8 cellular contexts compared by ENCODE assay signal in the genomic region with DNA sequence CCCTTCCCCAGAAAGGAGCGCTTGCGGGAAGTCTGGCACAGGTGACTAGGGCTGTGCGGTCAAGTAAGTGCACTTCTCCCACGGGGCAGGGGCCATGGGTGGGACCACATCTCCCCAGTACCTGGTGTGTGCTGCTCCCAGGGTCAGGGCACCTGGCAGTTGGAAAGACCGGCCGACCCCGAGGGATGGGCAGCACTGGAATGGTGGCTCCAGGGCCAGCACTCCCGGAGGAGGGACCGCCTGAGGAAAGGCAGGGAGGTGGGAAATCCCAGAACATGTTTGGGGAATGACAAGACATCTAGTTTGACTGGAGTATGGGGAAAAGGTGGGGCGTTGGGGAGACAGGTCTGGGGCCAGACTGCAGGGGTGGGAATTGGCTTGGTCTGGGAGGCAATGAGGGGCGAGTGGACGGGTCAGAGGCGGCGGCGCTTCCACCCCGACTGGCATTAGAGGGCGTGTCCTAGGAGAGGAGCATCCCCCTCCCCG. TPM values are rescaled to one million over a fixed set of nuclear protein-coding genes. Genes with fewer than 3 reads are reported as not detected.
DNase-seq lines count a peak whose midpoint lies in the region; ATAC-seq and TF ChIP-seq lines count a peak whose summit lies in the region.

No MANE protein-coding gene starts in this region.

- H3F3A ChIP-seq in PC-3 (ENCODE audit: low read length, unreplicated experiment), result no peaks in the 10 kb centered on the region

- CTCF ChIA-PET in CD8-positive, alpha-beta memory T cell (lab: Charles Lee), result interaction anchor here (0.9 to 6.2 kb wide), 7 partner anchors 9 to 43 kb away, joined by 3 to 65 read pairs (median 8); a partner anchor contains a TSS
- CTCF ChIA-PET in PC-3 (lab: Charles Lee), result no interaction called here

- H3K9me3 Mint-ChIP-seq in CD8-positive, alpha-beta memory T cell, result peaks cover 0 to 1% (median 0%) of the 10 kb centered on the region in 5 donors

- POLR2A ChIA-PET in CD8-positive, alpha-beta memory T cell (lab: Charles Lee), result interaction anchor here (0.9 to 2.4 kb wide), 4 partner anchors 11 to 55 kb away, joined by 3 to 12 read pairs (median 9); a partner anchor contains a TSS
- POLR2A ChIA-PET in PC-3 (lab: Charles Lee; ENCODE audit: unreplicated experiment), result no interaction called here

- peak overlapping the region; percentile 3; the same call in 1 of the 2 replicates for H3K9ac ChIP-seq in PC-3 (ENCODE audit: low read length)

- H3K27ac Mint-ChIP-seq in CD8-positive, alpha-beta memory T cell, result peak overlapping the region; percentile 61 to 94 (median 84)

- no TSS peak for BruUV-seq in PC-3 (replicated peaks; lab: Mats Ljungman, UMichigan)

- no peak for TF ChIP-seq EP300 in ovary (IDR thresholded peaks at IDR 0.05)

- TF ChIP-seq POLR2A in esophagus squamous epithelium (IDR thresholded peaks at IDR 0.05), result no peak
- no peak for TF ChIP-seq POLR2A in ovary (IDR thresholded peaks at IDR 0.05)

- peak overlapping the region; percentile 86 for H3K4me3 ChIP-seq in CD8-positive, alpha-beta memory T cell (ENCODE audit: low read length)
- H3K4me3 ChIP-seq in PC-3 (ENCODE audit: low read length) (peak overlapping the region; percentile 76), esophagus squamous epithelium (peak overlapping the region; percentile 57 to 87 (median 68)), ovary (peak overlapping the region; percentile 60)

- H3K27me3 Mint-ChIP-seq in CD8-positive, alpha-beta memory T cell, result no peaks in the 10 kb centered on the region

- peak overlapping the region; percentile 95 for H3K4me2 ChIP-seq in PC-3 (ENCODE audit: low read length)

- H4K20me1 ChIP-seq in PC-3 (ENCODE audit: low read length), result no peaks in the 10 kb centered on the region

- H2AFZ ChIP-seq in PC-3 (ENCODE audit: low read length), result peak overlapping the region; percentile 86

- H3K4me1 Mint-ChIP-seq in CD8-positive, alpha-beta memory T cell, result peaks cover 42 to 48% (median 46%) of the 10 kb centered on the region in 3 donors

- H3K9me3 ChIP-seq in CD8-positive, alpha-beta memory T cell (ENCODE audit: low read length), result no peaks in the 10 kb centered on the region
- no peaks in the 10 kb centered on the region for H3K9me3 ChIP-seq in PC-3 (ENCODE audit: low read length)
- H3K9me3 ChIP-seq in esophagus squamous epithelium, result no peaks in the 10 kb centered on the region
- H3K9me3 ChIP-seq in ovary, result no peaks in the 10 kb centered on the region

- H3K36me3 Mint-ChIP-seq in CD8-positive, alpha-beta memory T cell, result peaks cover 0 to 7% (median 0%) of the 10 kb centered on the region in 3 donors

- H3K4me1 ChIP-seq in CD8-positive, alpha-beta memory T cell (ENCODE audit: insufficient read depth, low read length), result peaks cover 46% of the 10 kb centered on the region
- H3K4me1 ChIP-seq in PC-3 (ENCODE audit: insufficient read depth, low read length) (peaks cover 29% of the 10 kb centered on the region), esophagus squamous epithelium (peaks cover 24 to 70% (median 33%) of the 10 kb centered on the region in 3 donors), ovary (ENCODE audit: insufficient read depth) (peaks cover 8% of the 10 kb centered on the region)

- H3K27ac ChIP-seq in CD8-positive, alpha-beta memory T cell (ENCODE audit: low read depth, low read length), result peak overlapping the region; percentile 69
- H3K27ac ChIP-seq in PC-3 (ENCODE audit: low read length) (no peak overlapping the region), esophagus squamous epithelium (peak overlapping the region; percentile 68 to 90 (median 79)), ovary (peak overlapping the region in 1 of 2 donors; percentile 15)

- WGBS in esophagus squamous epithelium, 2 donors, result 1 to 12% methylated on average over 13 to 14 of the region's 18 CpGs
- WGBS in ovary, 3 donors, result 8 to 16% (median 14%) methylated on average over 18 of the region's 18 CpGs

- H3K79me2 ChIP-seq in PC-3 (ENCODE audit: low read length), result no peaks in the 10 kb centered on the region

- TF ChIP-seq CTCF in PC-3 (conservative IDR thresholded peaks at IDR 0.05; ENCODE audit: low read depth, low read length) (no peak), esophagus squamous epithelium (IDR thresholded peaks at IDR 0.05) (no peak), ovary (IDR thresholded peaks at IDR 0.05) (no peak)

- ATAC-seq in PC-3 (peak; percentile 41), HG03457 (IDR thresholded peaks at IDR 0.05; ENCODE audit: unreplicated experiment) (no peak)

- no peaks in the 10 kb centered on the region for H3K27me3 ChIP-seq in CD8-positive, alpha-beta memory T cell (ENCODE audit: insufficient read depth, low read length, poor library complexity, severe bottlenecking)
- H3K27me3 ChIP-seq in PC-3 (ENCODE audit: low read length) (no peaks in the 10 kb centered on the region), esophagus squamous epithelium (peaks cover 0 to 30% (median 0%) of the 10 kb centered on the region in 4 donors), ovary (no peaks in the 10 kb centered on the region)

- no peak for DNase-seq in CD8-positive, alpha-beta memory T cell
- DNase-seq in PC-3, result no peak
- DNase-seq in esophagus squamous epithelium (lab: John Stamatoyannopoulos, UW), result no peak
- DNase-seq in ovary, result peak in 2 of 5 donors; percentile 49
- no peak for DNase-seq in HuH-7 (ENCODE audit: low spot score)
- DNase-seq in activated CD4-positive, alpha-beta T cell treated with anti-CD3 and anti-CD28 coated beads, Interleukin-2, amount 50 U/mL, for 1 hour, result no peak
- no peak for DNase-seq in NCI-H2171 treated with DMSO at 0.1 percent for 48 hours (lab: John Stamatoyannopoulos, UW)

- peak overlapping the region; percentile 75 to 93 (median 79) for H3K4me3 Mint-ChIP-seq in CD8-positive, alpha-beta memory T cell

- intact Hi-C loops in PC-3 (cut with micrococcal nuclease), result no loop called here
- intact Hi-C loops in esophagus squamous epithelium (cut with DNase I), result no loop called here
- intact Hi-C loops in ovary (cut with DNase I), result no loop called here

- no peaks in the 10 kb centered on the region for H3K36me3 ChIP-seq in CD8-positive, alpha-beta memory T cell (ENCODE audit: insufficient read depth, low read length)
- H3K36me3 ChIP-seq in PC-3 (ENCODE audit: low read depth, low read length) (no peaks in the 10 kb centered on the region), esophagus squamous epithelium (no peaks in the 10 kb centered on the region), ovary (no peaks in the 10 kb centered on the region)

- no peaks in the 10 kb centered on the region for H3K9me2 ChIP-seq in PC-3 (replicated peaks; ENCODE audit: low read length)

RNA-seq across cellular contexts. Expression of a gene that starts 0.7 kb away (rescaled TPM):
- total RNA-seq in CD8-positive, alpha-beta memory T cell, result 10 to 100 TPM; 17.1 to 17.5 TPM
- polyA plus RNA-seq in CD8-positive, alpha-beta memory T cell, result 139 TPM
- 6.7 and 10.1 TPM in 2 replicates for total RNA-seq in PC-3 (2014; rRNA removed)
- 10 to 100 TPM in 1 of 4 donors, 1 to 10 TPM in 2, under 1 TPM in 1; 0.61 to 13.4 (median 6.0) TPM for total RNA-seq in esophagus squamous epithelium
- 10 to 100 TPM in 6 of 7 donors, 1 to 10 TPM in 1; 8.3 to 30.9 (median 16.0) TPM for total RNA-seq in ovary
- 10 to 100 TPM; 13.6 to 34.6 TPM for polyA plus RNA-seq in ovary

RNA-seq across cellular contexts. Expression of a gene that starts 33.4 kb away (rescaled TPM):
- total RNA-seq in CD8-positive, alpha-beta memory T cell, result not detected
- polyA plus RNA-seq in CD8-positive, alpha-beta memory T cell, result 0.14 TPM
- total RNA-seq in PC-3 (2014; rRNA removed), result 0.22 and 0.46 TPM in 2 replicates
- total RNA-seq in esophagus squamous epithelium, result under 1 TPM in 1 of 4 donors, not detected in 3; 0.13 TPM
- total RNA-seq in ovary, result under 1 TPM in 3 of 7 donors, not detected in 4; 0.15 to 0.28 (median 0.27) TPM
- under 1 TPM in 1 of 2 donors, not detected in 1; 0.33 TPM for polyA plus RNA-seq in ovary

RNA-seq across cellular contexts. Expression of a gene that starts 54.9 kb away (rescaled TPM):
- total RNA-seq in CD8-positive, alpha-beta memory T cell, result 100 to 1,000 TPM; 185 to 186 TPM
- 77.6 TPM for polyA plus RNA-seq in CD8-positive, alpha-beta memory T cell
- total RNA-seq in PC-3 (2014; rRNA removed), result 259 and 266 TPM in 2 replicates
- total RNA-seq in esophagus squamous epithelium, result 100 to 1,000 TPM; 165 to 215 (median 167) TPM
- 100 to 1,000 TPM; 170 to 223 (median 202) TPM for total RNA-seq in ovary
- polyA plus RNA-seq in ovary, result 100 to 1,000 TPM; 242 to 243 TPM
